8 cellular contexts compared by ENCODE assay signal in the genomic region with DNA sequence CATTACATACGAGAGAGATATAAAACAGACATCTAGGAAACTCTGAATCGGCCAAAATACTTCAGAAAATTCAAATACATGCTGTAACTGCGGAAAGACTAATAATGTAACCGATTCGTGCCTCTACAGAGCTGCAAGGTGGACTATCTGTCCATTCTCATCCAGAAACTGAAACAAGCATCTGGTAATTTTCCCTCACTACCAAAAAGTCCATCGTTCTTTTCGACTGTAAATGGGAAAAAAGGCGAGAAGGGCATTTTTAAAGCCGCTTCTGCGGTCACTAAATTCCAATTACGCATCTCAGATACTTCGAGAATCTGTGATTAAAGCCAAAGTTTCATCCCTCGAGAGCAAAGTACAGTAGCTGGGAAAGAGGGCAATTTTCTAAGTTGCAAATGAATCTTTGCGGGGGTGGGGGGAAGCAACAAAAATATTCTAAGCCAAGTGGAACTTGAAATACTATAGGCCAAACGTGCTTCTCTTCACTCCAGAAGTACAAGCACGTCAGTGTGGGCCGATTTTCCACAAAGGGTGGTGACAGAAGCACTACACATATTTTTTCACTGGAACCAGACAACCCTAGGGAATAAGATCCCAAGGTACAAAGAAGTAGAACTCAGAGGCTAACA. TPM values are rescaled to one million over a fixed set of nuclear protein-coding genes. Genes with fewer than 3 reads are reported as not detected.
A peak's percentile ranks its signal among the peaks of the same experiment; 100 is the strongest.
DNase-seq lines count a peak whose midpoint lies in the region; ATAC-seq and TF ChIP-seq lines count a peak whose summit lies in the region.

No MANE protein-coding gene starts in this region.

- 0 to 1% methylated on average over 17 of the region's 17 CpGs for WGBS in heart right ventricle, 2 donors
- under 1% methylated on average over 17 of the region's 17 CpGs for WGBS in urinary bladder

- H3K4me1 ChIP-seq in heart right ventricle (peaks cover 3 to 58% (median 47%) of the 10 kb centered on the region in 9 donors), lower lobe of right lung (peaks cover 44% of the 10 kb centered on the region), urinary bladder (ENCODE audit: insufficient read depth) (no peaks in the 10 kb centered on the region)

- H3K9me3 ChIP-seq in heart right ventricle (no peaks in the 10 kb centered on the region), lower lobe of right lung (no peaks in the 10 kb centered on the region)

- H3K36me3 ChIP-seq in heart right ventricle, result peaks cover 0 to 14% (median 0%) of the 10 kb centered on the region in 9 donors
- H3K36me3 ChIP-seq in lower lobe of right lung, result peaks cover 12% of the 10 kb centered on the region
- H3K36me3 ChIP-seq in urinary bladder (ENCODE audit: insufficient read depth), result no peaks in the 10 kb centered on the region

- no peaks in the 10 kb centered on the region for H3K27me3 ChIP-seq in heart right ventricle
- no peaks in the 10 kb centered on the region for H3K27me3 ChIP-seq in lower lobe of right lung (ENCODE audit: low read depth)

- H3K27ac ChIP-seq in heart right ventricle, result peak overlapping the region; percentile 92 to 98 (median 96)
- H3K27ac ChIP-seq in lower lobe of right lung, result peak overlapping the region; percentile 95
- H3K27ac ChIP-seq in urinary bladder (ENCODE audit: low read depth), result no peak overlapping the region

- ATAC-seq in heart right ventricle (no peak), left ventricle myocardium superior (no peak), lower lobe of right lung (no peak), HG03045 (IDR thresholded peaks at IDR 0.05; ENCODE audit: unreplicated experiment) (no peak), GM18868 (IDR thresholded peaks at IDR 0.05; ENCODE audit: unreplicated experiment) (no peak)

- intact Hi-C loops in heart right ventricle (cut with DNase I), result loop anchor here in 1 of 10 donors (5.0 kb wide), 1 partner anchor 35 kb away; a partner anchor contains a TSS
- intact Hi-C loops in left ventricle myocardium superior (cut with micrococcal nuclease), result no loop called here
- intact Hi-C loops in lower lobe of right lung (cut with DNase I), result no loop called here

- H3K4me3 ChIP-seq in heart right ventricle (peak overlapping the region; percentile 82 to 100 (median 96)), lower lobe of right lung (peak overlapping the region; percentile 100), urinary bladder (ENCODE audit: low read depth, low read length) (peak overlapping the region; percentile 97)

- no peak for DNase-seq in heart right ventricle
- no peak for DNase-seq in left ventricle myocardium superior
- peak; percentile 24 for DNase-seq in amniotic epithelial cell (ENCODE audit: low read depth)
- no peak for DNase-seq in lower lobe of right lung
- DNase-seq in NCI-H2029 treated with DMSO at 0.1 percent for 48 hours (lab: John Stamatoyannopoulos, UW), result no peak

- TF ChIP-seq CTCF in heart right ventricle (IDR thresholded peaks at IDR 0.05), result no peak
- no peak for TF ChIP-seq CTCF in lower lobe of right lung (IDR thresholded peaks at IDR 0.05)

RNA-seq across cellular contexts. Expression of a gene that starts 1.2 kb away (rescaled TPM):
- total RNA-seq in heart right ventricle (100 to 1,000 TPM in 7 of 10 donors, 10 to 100 TPM in 3; 65.6 to 146 (median 119) TPM), left ventricle myocardium superior (79.8 TPM), lower lobe of right lung (113 TPM), urinary bladder (240 TPM)
- polyA plus RNA-seq in heart right ventricle (10 to 100 TPM; 28.7 to 74.3 TPM), urinary bladder (56.8 TPM)

RNA-seq across cellular contexts. Expression of a gene that starts 26.6 kb away (rescaled TPM):
- total RNA-seq in heart right ventricle (100 to 1,000 TPM in 7 of 10 donors, 10 to 100 TPM in 3; 15.5 to 707 (median 190) TPM), left ventricle myocardium superior (568 TPM), lower lobe of right lung (3.7 TPM), urinary bladder (2.4 TPM)
- polyA plus RNA-seq in heart right ventricle (100 to 1,000 TPM; 264 to 452 TPM), urinary bladder (1.5 TPM)

RNA-seq across cellular contexts. Expression of a gene that starts 33.8 kb away (rescaled TPM):
- total RNA-seq in heart right ventricle (10 to 100 TPM in 2 of 10 donors, 1 to 10 TPM in 8; 4.9 to 12.1 (median 7.0) TPM), left ventricle myocardium superior (8.4 TPM), lower lobe of right lung (17.4 TPM), urinary bladder (30.6 TPM)
- polyA plus RNA-seq in heart right ventricle (10 to 100 TPM in 1 of 2 donors, 1 to 10 TPM in 1; 5.2 to 23.3 TPM), urinary bladder (36.8 TPM)

RNA-seq across cellular contexts. Expression of a gene that starts 41.1 kb away (rescaled TPM):
- total RNA-seq in heart right ventricle, result under 1 TPM in 1 of 10 donors, not detected in 9; 0.20 TPM
- polyA plus RNA-seq in heart right ventricle, result not detected
- total RNA-seq in left ventricle myocardium superior, result not detected
- not detected for total RNA-seq in lower lobe of right lung
- total RNA-seq in urinary bladder, result not detected
- not detected for polyA plus RNA-seq in urinary bladder
